Comparison of ENCODE assay signal across 16 cellular contexts in genomic region chr4:139956436-139957107, GRCh38.
DNase-seq lines count a peak whose midpoint lies in the region; ATAC-seq and TF ChIP-seq lines count a peak whose summit lies in the region.
"Had no signal": no experiment of that assay in that cellular context is flagged by ENCODE, and none has a peak within 500 bp of the region (broad histone marks: within the 10 kb centered on the region; RNA-seq: fewer than 3 reads in every experiment).

No MANE protein-coding gene starts in this region.

- peak; percentile 21 for DNase-seq in AG08396 (ENCODE audit: low spot score)
- no peak for DNase-seq in ascending aorta (ENCODE audit: low spot score in 2 of 2)
- peak in 1 of 2 donors; percentile 80 for DNase-seq in cardiac muscle cell (ENCODE audit: low read depth in 1 of 2, low spot score in 1 of 2)
- DNase-seq in occipital lobe (lab: John Stamatoyannopoulos, UW) = peak; percentile 26
- DNase-seq in GDM1 (lab: John Stamatoyannopoulos, UW) = no peak
- DNase-seq in NOMO-1 treated with DMSO at 0.1 percent for 48 hours (lab: John Stamatoyannopoulos, UW; ENCODE audit: unreplicated experiment) = no peak
- DNase-seq in stimulated activated CD4-positive, alpha-beta T cell treated with anti-CD3 and anti-CD28 coated beads, Interleukin-4, amount 100 ng/mL, for 24 hours = no peak
- DNase-seq: activated naive CD4-positive, alpha-beta T cell treated with anti-CD3 and anti-CD28 coated beads, Interleukin-2, amount 50 U/mL, for 16 hours; KBM-7; kidney glomerular epithelial cell; NCI-H1694; NCI-H526 treated with DMSO at 0.1 percent for 48 hours; SHP77; stimulated activated CD4-positive, alpha-beta T cell treated with anti-CD3 and anti-CD28 coated beads, Interleukin-12 subunit alpha, Interleukin-12 subunit beta, amount 100 ng/mL, for 4 hours had no signal

- H3K27ac ChIP-seq in ascending aorta = peak overlapping the region in 1 of 2 donors; percentile 15
- peak overlapping the region; percentile 40 for H3K27ac ChIP-seq in cardiac muscle cell
- H3K27ac ChIP-seq: neutrophil had no signal

- TF ChIP-seq CTCF in ascending aorta (IDR thresholded peaks at IDR 0.05) (no peak), cardiac muscle cell (IDR thresholded peaks at IDR 0.05; ENCODE audit: low read depth, low read length) (no peak)

- H3K27me3 ChIP-seq in ascending aorta (no peaks in the 10 kb centered on the region), cardiac muscle cell (no peaks in the 10 kb centered on the region)
- H3K27me3 ChIP-seq: neutrophil had no signal

- H3K9me3 ChIP-seq in ascending aorta (no peaks in the 10 kb centered on the region), cardiac muscle cell (ENCODE audit: low read depth) (no peaks in the 10 kb centered on the region)
- H3K9me3 ChIP-seq: neutrophil had no signal

- H3K36me3 ChIP-seq in ascending aorta (no peaks in the 10 kb centered on the region), cardiac muscle cell (no peaks in the 10 kb centered on the region)
- H3K36me3 ChIP-seq: neutrophil had no signal

- H3K4me1 ChIP-seq in ascending aorta (peaks cover 0 to under 1% of the 10 kb centered on the region in 2 donors), cardiac muscle cell (ENCODE audit: low read depth) (peaks cover 4% of the 10 kb centered on the region)

- intact Hi-C loops in ascending aorta (cut with DNase I) = loop anchor here (5.0 kb wide), 1 partner anchor 46 kb away; no protein-coding TSS in a partner anchor

- H3K4me3 ChIP-seq in ascending aorta (peak overlapping the region; percentile 34 to 38), cardiac muscle cell (no peak overlapping the region)

- ATAC-seq in GM19023 (IDR thresholded peaks at IDR 0.05; ENCODE audit: unreplicated experiment) = no peak

Comparison
In these comparisons a context has a peak if more than half of its experiments do, and no peak if none do; other contexts are left out.
1. DNase-seq: peak in AG08396 (single experiment) and occipital lobe (single experiment); none in ascending aorta (0 of 2), GDM1 (single experiment), NOMO-1 treated with DMSO at 0.1 percent for 48 hours (single experiment) and stimulated activated CD4-positive, alpha-beta T cell treated with anti-CD3 and anti-CD28 coated beads, Interleukin-4, amount 100 ng/mL, for 24 hours (single experiment).